Comparison of ENCODE assay signal across 30 cellular contexts in genomic region chr21:42567861-42568260, GRCh38. TPM values are rescaled to one million over a fixed set of nuclear protein-coding genes. Genes with fewer than 3 reads are reported as not detected.
A peak's percentile ranks its signal among the peaks of the same experiment; 100 is the strongest.
DNase-seq lines count a peak whose midpoint lies in the region; ATAC-seq and TF ChIP-seq lines count a peak whose summit lies in the region.
"Had no signal": no experiment of that assay in that cellular context is flagged by ENCODE, and none has a peak within 500 bp of the region (broad histone marks: within the 10 kb centered on the region; RNA-seq: fewer than 3 reads in every experiment).

No MANE protein-coding gene starts in this region.

- no peak overlapping the region for H3K27ac Mint-ChIP-seq in activated naive CD8-positive, alpha-beta T cell treated with anti-CD3 and anti-CD28 coated beads, Interleukin-2, amount 10 ng/mL, durations not matched to agents 7 days and 5 days
- H3K27ac Mint-ChIP-seq in activated naive CD8-positive, alpha-beta T cell treated with anti-CD3 and anti-CD28 coated beads, Interleukin-2, amount 50 U/mL, for 24 hours, result no peak overlapping the region
- peak overlapping the region; percentile 53 for H3K27ac Mint-ChIP-seq in neural progenitor cell
- H3K27ac Mint-ChIP-seq: IgD-negative memory B cell, mesothelial cell of epicardium had no signal

- H3K36me3 ChIP-seq in adrenal gland (replicated peaks in 1 of 2) (peaks cover 0 to 42% of the 10 kb centered on the region in 2 donors), neural progenitor cell (no peaks in the 10 kb centered on the region), upper lobe of left lung (peaks cover 2 to 87% (median 44%) of the 10 kb centered on the region in 4 donors)
- H3K36me3 ChIP-seq in effector memory CD4-positive, alpha-beta T cell (ENCODE audit: control insufficient read depth, insufficient read depth, low read length), result peaks cover 28% of the 10 kb centered on the region
- H3K36me3 ChIP-seq: HAP-1 had no signal

- TF ChIP-seq EP300 in upper lobe of left lung (IDR thresholded peaks at IDR 0.05), result no peak

- H3K4me3 Mint-ChIP-seq in activated naive CD8-positive, alpha-beta T cell treated with anti-CD3 and anti-CD28 coated beads, Interleukin-2, amount 10 ng/mL, durations not matched to agents 7 days and 5 days, result no peak overlapping the region
- no peak overlapping the region for H3K4me3 Mint-ChIP-seq in activated naive CD8-positive, alpha-beta T cell treated with anti-CD3 and anti-CD28 coated beads, Interleukin-2, amount 50 U/mL, for 24 hours
- no peak overlapping the region for H3K4me3 Mint-ChIP-seq in neural progenitor cell
- H3K4me3 Mint-ChIP-seq: mesothelial cell of epicardium; naive thymus-derived CD4-positive, alpha-beta T cell had no signal

- POLR2A ChIA-PET in activated naive CD8-positive, alpha-beta T cell treated with anti-CD3 and anti-CD28 coated beads, Interleukin-2, amount 10 ng/mL, durations not matched to agents 7 days and 5 days (lab: Charles Lee), result no interaction called here

- H3K9me3 ChIP-seq in adrenal gland (replicated peaks in 1 of 3), result no peaks in the 10 kb centered on the region
- H3K9me3 ChIP-seq in neural progenitor cell (ENCODE audit: low read depth), result no peaks in the 10 kb centered on the region
- H3K9me3 ChIP-seq in upper lobe of left lung, result no peaks in the 10 kb centered on the region
- no peaks in the 10 kb centered on the region for H3K9me3 ChIP-seq in effector memory CD4-positive, alpha-beta T cell (ENCODE audit: control insufficient read depth, low read length)
- H3K9me3 ChIP-seq: BLaER1 treated with 17β-estradiol and CSF1 and Interleukin-3, amounts not matched to agents 10 nM and 100 nM; colonic mucosa; HAP-1; heart right ventricle had no signal

- no peak overlapping the region for H3K4me2 ChIP-seq in neural progenitor cell

- DNase-seq in activated naive CD8-positive, alpha-beta T cell treated with anti-CD3 and anti-CD28 coated beads, Interleukin-2, amount 10 ng/mL, durations not matched to agents 7 days and 5 days, result peak; percentile 6
- DNase-seq in activated naive CD8-positive, alpha-beta T cell treated with anti-CD3 and anti-CD28 coated beads, Interleukin-2, amount 50 U/mL, for 24 hours, result no peak
- peak in 4 of 7 donors; percentile 1 to 42 (median 6) for DNase-seq in adrenal gland
- DNase-seq in neural progenitor cell (ENCODE audit: low spot score), result no peak
- DNase-seq in upper lobe of left lung, result peak; percentile 47 to 82
- DNase-seq in NCI-H774 (lab: John Stamatoyannopoulos, UW), result no peak
- no peak for DNase-seq in effector memory CD4-positive, alpha-beta T cell
- DNase-seq: activated CD4-positive, alpha-beta T cell treated with anti-CD3 and anti-CD28 coated beads, Interleukin-2, amount 50 U/mL, for 48 hours; amniotic stem cell; colonic mucosa; COR-L47; DMS53; foreskin fibroblast; GDM1; heart right ventricle; NCI-H1105; NCI-H187 treated with DMSO at 0.1 percent for 48 hours; NCI-H524; NK-92 treated with Interleukin-12 subunit alpha and Interleukin-12 subunit beta, amount 100 ng/mL, for 24 hours; PC-3; SHP77; small intestine; stimulated activated CD4-positive, alpha-beta T cell treated with anti-CD3 and anti-CD28 coated beads, Interleukin-1b, Interleukin-23, amount 100 ng/mL, for 48 hours had no signal

- H3K4me1 ChIP-seq in adrenal gland (replicated peaks in 1 of 2), result no peaks in the 10 kb centered on the region
- H3K4me1 ChIP-seq in neural progenitor cell, result peaks cover 14% of the 10 kb centered on the region
- H3K4me1 ChIP-seq in upper lobe of left lung, result peaks cover 0 to 32% (median 5%) of the 10 kb centered on the region in 4 donors
- no peaks in the 10 kb centered on the region for H3K4me1 ChIP-seq in effector memory CD4-positive, alpha-beta T cell (ENCODE audit: control insufficient read depth, insufficient read depth, low read length, poor library complexity, severe bottlenecking)
- H3K4me1 ChIP-seq: colonic mucosa, HAP-1, heart right ventricle had no signal

- H3K27me3 ChIP-seq in adrenal gland, result no peaks in the 10 kb centered on the region
- H3K27me3 ChIP-seq in neural progenitor cell, result no peaks in the 10 kb centered on the region
- no peaks in the 10 kb centered on the region for H3K27me3 ChIP-seq in upper lobe of left lung
- no peaks in the 10 kb centered on the region for H3K27me3 ChIP-seq in effector memory CD4-positive, alpha-beta T cell (replicated peaks; ENCODE audit: control insufficient read depth, insufficient read depth, low read length, poor library complexity, severe bottlenecking)
- H3K27me3 ChIP-seq: BLaER1 treated with 17β-estradiol and CSF1 and Interleukin-3, amounts not matched to agents 10 nM and 100 nM; colonic mucosa; heart right ventricle had no signal

- peaks cover 2% of the 10 kb centered on the region for H3K4me1 Mint-ChIP-seq in activated naive CD8-positive, alpha-beta T cell treated with anti-CD3 and anti-CD28 coated beads, Interleukin-2, amount 10 ng/mL, durations not matched to agents 7 days and 5 days
- H3K4me1 Mint-ChIP-seq in activated naive CD8-positive, alpha-beta T cell treated with anti-CD3 and anti-CD28 coated beads, Interleukin-2, amount 50 U/mL, for 24 hours, result no peaks in the 10 kb centered on the region
- peaks cover 35% of the 10 kb centered on the region for H3K4me1 Mint-ChIP-seq in neural progenitor cell
- H3K4me1 Mint-ChIP-seq: mesothelial cell of epicardium had no signal

- no peaks in the 10 kb centered on the region for H3K27me3 Mint-ChIP-seq in activated naive CD8-positive, alpha-beta T cell treated with anti-CD3 and anti-CD28 coated beads, Interleukin-2, amount 10 ng/mL, durations not matched to agents 7 days and 5 days
- H3K27me3 Mint-ChIP-seq in activated naive CD8-positive, alpha-beta T cell treated with anti-CD3 and anti-CD28 coated beads, Interleukin-2, amount 50 U/mL, for 24 hours, result no peaks in the 10 kb centered on the region
- peaks cover 3% of the 10 kb centered on the region for H3K27me3 Mint-ChIP-seq in neural progenitor cell (ENCODE audit: insufficient read depth, low read depth)
- H3K27me3 Mint-ChIP-seq: IgD-negative memory B cell; naive thymus-derived CD4-positive, alpha-beta T cell had no signal

- H3F3A ChIP-seq in neural progenitor cell (ENCODE audit: low read depth), result no peaks in the 10 kb centered on the region

- H3K9me3 Mint-ChIP-seq in activated naive CD8-positive, alpha-beta T cell treated with anti-CD3 and anti-CD28 coated beads, Interleukin-2, amount 10 ng/mL, durations not matched to agents 7 days and 5 days, result no peaks in the 10 kb centered on the region
- H3K9me3 Mint-ChIP-seq in activated naive CD8-positive, alpha-beta T cell treated with anti-CD3 and anti-CD28 coated beads, Interleukin-2, amount 50 U/mL, for 24 hours, result no peaks in the 10 kb centered on the region
- peaks cover 2% of the 10 kb centered on the region for H3K9me3 Mint-ChIP-seq in neural progenitor cell
- H3K9me3 Mint-ChIP-seq: IgD-negative memory B cell; mesothelial cell of epicardium; naive thymus-derived CD4-positive, alpha-beta T cell had no signal

- no peak overlapping the region for H3K4me3 ChIP-seq in adrenal gland
- no peak overlapping the region for H3K4me3 ChIP-seq in neural progenitor cell
- H3K4me3 ChIP-seq in upper lobe of left lung, result no peak overlapping the region
- H3K4me3 ChIP-seq in effector memory CD4-positive, alpha-beta T cell (ENCODE audit: insufficient read depth, low read depth, low read length, poor library complexity, severe bottlenecking), result no peak overlapping the region
- H3K4me3 ChIP-seq: BLaER1 treated with 17β-estradiol and CSF1 and Interleukin-3, amounts not matched to agents 10 nM and 100 nM; colonic mucosa; HAP-1; heart right ventricle had no signal

- peaks cover 11% of the 10 kb centered on the region for H3K36me3 Mint-ChIP-seq in activated naive CD8-positive, alpha-beta T cell treated with anti-CD3 and anti-CD28 coated beads, Interleukin-2, amount 10 ng/mL, durations not matched to agents 7 days and 5 days
- H3K36me3 Mint-ChIP-seq in activated naive CD8-positive, alpha-beta T cell treated with anti-CD3 and anti-CD28 coated beads, Interleukin-2, amount 50 U/mL, for 24 hours (ENCODE audit: low read depth), result peaks cover 7% of the 10 kb centered on the region
- peaks cover 2% of the 10 kb centered on the region for H3K36me3 Mint-ChIP-seq in neural progenitor cell

- ATAC-seq in activated naive CD8-positive, alpha-beta T cell treated with anti-CD3 and anti-CD28 coated beads, Interleukin-2, amount 10 ng/mL, durations not matched to agents 7 days and 5 days (ENCODE audit: low read depth), result no peak
- ATAC-seq in activated naive CD8-positive, alpha-beta T cell treated with anti-CD3 and anti-CD28 coated beads, Interleukin-2, amount 50 U/mL, for 24 hours, result no peak
- peak in 1 of 2 donors; percentile 62 for ATAC-seq in upper lobe of left lung (ENCODE audit: low FRiP score in 2 of 2)
- ATAC-seq in GM21619 (IDR thresholded peaks at IDR 0.05; ENCODE audit: unreplicated experiment), result no peak
- ATAC-seq: esophagus mucosa; heart right ventricle; naive thymus-derived CD4-positive, alpha-beta T cell; PC-3 had no signal

- TF ChIP-seq CTCF in adrenal gland (IDR thresholded peaks at IDR 0.05) (no peak), neural progenitor cell (IDR thresholded peaks at IDR 0.05) (no peak), upper lobe of left lung (IDR thresholded peaks at IDR 0.05) (no peak)

- H2AFZ ChIP-seq in neural progenitor cell (replicated peaks), result no peak overlapping the region

- intact Hi-C loops in adrenal gland (cut with DNase I), result no loop called here

- H3K9ac ChIP-seq in neural progenitor cell, result no peak overlapping the region
- H3K9ac ChIP-seq: BLaER1 treated with 17β-estradiol and CSF1 and Interleukin-3, amounts not matched to agents 10 nM and 100 nM had no signal

- H3K79me2 ChIP-seq in neural progenitor cell (ENCODE audit: low read depth), result no peaks in the 10 kb centered on the region

- 89 to 94% (median 92%) methylated on average over 14 of the region's 14 CpGs for WGBS in adrenal gland, 4 donors
- WGBS in upper lobe of left lung, 2 donors, result 64 to 89% methylated on average over 12 to 14 of the region's 14 CpGs

- no peaks in the 10 kb centered on the region for H4K20me1 ChIP-seq in neural progenitor cell (ENCODE audit: low read depth)

- H3K27ac ChIP-seq in adrenal gland, result no peak overlapping the region
- no peak overlapping the region for H3K27ac ChIP-seq in neural progenitor cell
- peak overlapping the region in 3 of 4 donors; percentile 23 to 65 (median 44) for H3K27ac ChIP-seq in upper lobe of left lung
- H3K27ac ChIP-seq in effector memory CD4-positive, alpha-beta T cell (ENCODE audit: insufficient read depth, low read length, poor library complexity, severe bottlenecking), result no peak overlapping the region
- H3K27ac ChIP-seq: BLaER1 treated with 17β-estradiol and CSF1 and Interleukin-3, amounts not matched to agents 10 nM and 100 nM; colonic mucosa; heart right ventricle had no signal

- TF ChIP-seq POLR2A in adrenal gland (IDR thresholded peaks at IDR 0.05) (no peak), upper lobe of left lung (IDR thresholded peaks at IDR 0.05) (no peak)

RNA-seq across cellular contexts. Expression of gene SLC37A1, which starts 54.2 kb away (rescaled TPM):
- total RNA-seq in activated naive CD8-positive, alpha-beta T cell treated with anti-CD3 and anti-CD28 coated beads, Interleukin-2, amount 10 ng/mL, durations not matched to agents 7 days and 5 days, result 10 to 100 TPM; 24.7 to 25.4 TPM
- total RNA-seq in adrenal gland (10 to 100 TPM in 7 of 8 donors, 1 to 10 TPM in 1; 7.4 to 27.2 (median 18.7) TPM), neural progenitor cell (ENCODE audit: low replicate concordance) (1.2 and 6.1 TPM in 2 replicates), upper lobe of left lung (10 to 100 TPM; 20.8 to 70.2 (median 36.8) TPM)
- polyA plus RNA-seq in adrenal gland, result 10 to 100 TPM; 11.0 to 16.7 (median 14.3) TPM

Comparison
In these comparisons a context has a peak if more than half of its experiments do, and no peak if none do; other contexts are left out.
1. DNase-seq: peak in activated naive CD8-positive, alpha-beta T cell treated with anti-CD3 and anti-CD28 coated beads, Interleukin-2, amount 10 ng/mL, durations not matched to agents 7 days and 5 days (single experiment), adrenal gland (4 of 7) and upper lobe of left lung (2 of 2); none in activated naive CD8-positive, alpha-beta T cell treated with anti-CD3 and anti-CD28 coated beads, Interleukin-2, amount 50 U/mL, for 24 hours (single experiment), neural progenitor cell (single experiment), NCI-H774 (single experiment) and effector memory CD4-positive, alpha-beta T cell (0 of 3).
2. H3K27ac ChIP-seq: peak in upper lobe of left lung (3 of 4); none in adrenal gland (0 of 5), neural progenitor cell (single experiment) and effector memory CD4-positive, alpha-beta T cell (single experiment).